In genomic region chr12:109544955-109545531, GRCh38 we compare ENCODE assay signal across 10 cellular contexts. TPM values are rescaled to one million over a fixed set of nuclear protein-coding genes. Genes with fewer than 3 reads are reported as not detected.
DNase-seq lines count a peak whose midpoint lies in the region; ATAC-seq and TF ChIP-seq lines count a peak whose summit lies in the region.
"Had no signal": no experiment of that assay in that cellular context is flagged by ENCODE, and none has a peak within 500 bp of the region (broad histone marks: within the 10 kb centered on the region; RNA-seq: fewer than 3 reads in every experiment).

No MANE protein-coding gene starts in this region.

- peaks cover 5% of the 10 kb centered on the region for H3K4me1 Mint-ChIP-seq in activated CD8-positive, alpha-beta T cell treated with anti-CD3 and anti-CD28 coated beads for 36 hours (ENCODE audit: low read depth)

- intact Hi-C loops in activated CD8-positive, alpha-beta T cell treated with anti-CD3 and anti-CD28 coated beads for 36 hours (cut with micrococcal nuclease) = no loop called here
- intact Hi-C loops in head of caudate nucleus (cut with DNase I) = no loop called here

- TF ChIP-seq CTCF in activated CD8-positive, alpha-beta T cell treated with anti-CD3 and anti-CD28 coated beads for 36 hours (IDR thresholded peaks at IDR 0.05) = no peak

- H3K9me3 ChIP-seq in BLaER1 treated with 17β-estradiol and CSF1 and Interleukin-3, amounts not matched to agents 10 nM and 100 nM (replicated peaks in 1 of 11) = no peaks in the 10 kb centered on the region

- H4K20me1 ChIP-seq in BLaER1 treated with 17β-estradiol and CSF1 and Interleukin-3, amounts not matched to agents 10 nM and 100 nM = no peaks in the 10 kb centered on the region

- no peaks in the 10 kb centered on the region for H3K27me3 ChIP-seq in BLaER1 treated with 17β-estradiol and CSF1 and Interleukin-3, amounts not matched to agents 10 nM and 100 nM

- POLR2A ChIA-PET in activated CD8-positive, alpha-beta T cell treated with anti-CD3 and anti-CD28 coated beads for 36 hours (lab: Charles Lee) = no interaction called here

- CTCF ChIA-PET in activated CD8-positive, alpha-beta T cell treated with anti-CD3 and anti-CD28 coated beads for 36 hours (lab: Charles Lee) = no interaction called here

- H3K27ac Mint-ChIP-seq in activated CD8-positive, alpha-beta T cell treated with anti-CD3 and anti-CD28 coated beads for 36 hours = no peak overlapping the region
- H3K27ac Mint-ChIP-seq: naive B cell had no signal

- H3K4me3 ChIP-seq in BLaER1 treated with 17β-estradiol and CSF1 and Interleukin-3, amounts not matched to agents 10 nM and 100 nM = no peak overlapping the region

- no peaks in the 10 kb centered on the region for H3K9me3 Mint-ChIP-seq in activated CD8-positive, alpha-beta T cell treated with anti-CD3 and anti-CD28 coated beads for 36 hours
- H3K9me3 Mint-ChIP-seq: naive B cell had no signal

- no peaks in the 10 kb centered on the region for H3K36me3 Mint-ChIP-seq in activated CD8-positive, alpha-beta T cell treated with anti-CD3 and anti-CD28 coated beads for 36 hours (ENCODE audit: low read depth)
- H3K36me3 Mint-ChIP-seq: naive B cell had no signal

- peak overlapping the region in 5 of 11 experiments; percentile 0 to 21 (median 7); a peak in 3 of 22 replicates for H3K27ac ChIP-seq in BLaER1 treated with 17β-estradiol and CSF1 and Interleukin-3, amounts not matched to agents 10 nM and 100 nM

- H3K4me3 Mint-ChIP-seq in activated CD8-positive, alpha-beta T cell treated with anti-CD3 and anti-CD28 coated beads for 36 hours = no peak overlapping the region
- H3K4me3 Mint-ChIP-seq: naive B cell had no signal

- H3K9ac ChIP-seq in BLaER1 treated with 17β-estradiol and CSF1 and Interleukin-3, amounts not matched to agents 10 nM and 100 nM = peak overlapping the region in 2 of 11 experiments; percentile 8 to 25; a peak in 2 of 22 replicates

- peaks cover 7% of the 10 kb centered on the region for H3K27me3 Mint-ChIP-seq in activated CD8-positive, alpha-beta T cell treated with anti-CD3 and anti-CD28 coated beads for 36 hours

- DNase-seq in HPDE6-E6E7 (ENCODE audit: extremely low spot score) = peak; percentile 14
- no peak for DNase-seq in activated CD8-positive, alpha-beta T cell treated with anti-CD3 and anti-CD28 coated beads for 36 hours
- peak; percentile 25 for DNase-seq in iris pigment epithelial cell (ENCODE audit: low read depth)
- DNase-seq in NOMO-1 (lab: John Stamatoyannopoulos, UW; ENCODE audit: unreplicated experiment in 2 of 2) = no peak
- no peak for DNase-seq in head of caudate nucleus
- DNase-seq in NOMO-1 treated with DMSO at 0.1 percent for 48 hours (lab: John Stamatoyannopoulos, UW; ENCODE audit: unreplicated experiment) = no peak
- DNase-seq: activated T-cell treated with anti-CD3 and anti-CD28 coated beads, Interleukin-2, amount 50 U/mL, for 48 hours; naive B cell had no signal

- H3K4me2 ChIP-seq in BLaER1 treated with 17β-estradiol and CSF1 and Interleukin-3, amounts not matched to agents 10 nM and 100 nM = peak overlapping the region; percentile 42 to 72 (median 56)

- peaks cover 12 to 32% (median 22%) of the 10 kb centered on the region in 10 experiments for H3K4me1 ChIP-seq in BLaER1 treated with 17β-estradiol and CSF1 and Interleukin-3, amounts not matched to agents 10 nM and 100 nM

- H3K36me3 ChIP-seq in BLaER1 treated with 17β-estradiol and CSF1 and Interleukin-3, amounts not matched to agents 10 nM and 100 nM = no peaks in the 10 kb centered on the region

- ATAC-seq in activated CD8-positive, alpha-beta T cell treated with anti-CD3 and anti-CD28 coated beads for 36 hours = peak; percentile 39
- no peak for ATAC-seq in GM18520 (IDR thresholded peaks at IDR 0.05; ENCODE audit: unreplicated experiment)

RNA-seq across cellular contexts. Expression of gene MMAB, which starts 28.3 kb away (rescaled TPM):
- total RNA-seq in activated CD8-positive, alpha-beta T cell treated with anti-CD3 and anti-CD28 coated beads for 36 hours = 10 to 100 TPM; 60.5 to 60.9 TPM

RNA-seq across cellular contexts. Expression of gene MVK, which starts 28.6 kb away (rescaled TPM):
- 10 to 100 TPM; 16.2 to 19.8 TPM for total RNA-seq in activated CD8-positive, alpha-beta T cell treated with anti-CD3 and anti-CD28 coated beads for 36 hours

Comparison
In these comparisons a context has a peak if more than half of its experiments do, and no peak if none do; other contexts are left out.
1. DNase-seq: peak in HPDE6-E6E7 (single experiment) and iris pigment epithelial cell (single experiment); none in activated CD8-positive, alpha-beta T cell treated with anti-CD3 and anti-CD28 coated beads for 36 hours (single experiment), NOMO-1 (0 of 2), head of caudate nucleus (0 of 42) and NOMO-1 treated with DMSO at 0.1 percent for 48 hours (single experiment).